Comparison of ENCODE assay signal across 8 cellular contexts in the genomic region with DNA sequence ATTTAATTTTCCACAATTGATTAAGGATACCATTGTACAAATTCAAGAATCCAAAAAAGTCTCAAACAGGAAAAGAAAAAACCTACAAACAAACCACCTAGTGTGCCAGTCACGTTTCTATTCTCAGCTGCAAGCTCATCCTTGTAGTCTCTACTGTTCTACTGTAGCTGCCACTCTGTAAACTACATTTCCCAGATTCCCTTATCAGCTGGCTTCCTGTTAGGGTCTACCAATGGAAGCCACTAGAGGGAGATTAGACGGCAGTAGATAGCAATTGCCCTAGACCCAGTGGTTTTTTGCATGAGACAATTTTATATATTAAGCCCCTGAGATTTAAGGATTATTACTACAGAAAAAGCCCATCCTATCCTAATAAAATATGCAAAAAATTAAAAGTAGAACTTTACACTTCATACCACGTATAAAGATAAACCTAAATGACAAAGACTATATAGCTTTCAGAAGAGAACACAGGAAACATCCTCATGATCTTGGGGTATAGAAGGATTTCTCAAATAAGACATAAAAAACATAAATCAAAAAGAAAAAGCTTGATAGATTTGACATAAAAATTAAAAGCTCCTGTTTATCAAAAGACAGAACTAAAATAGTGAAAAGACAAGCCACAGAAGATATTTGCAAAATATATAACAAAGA. TPM values are rescaled to one million over a fixed set of nuclear protein-coding genes. Genes with fewer than 3 reads are reported as not detected.
A peak's percentile ranks its signal among the peaks of the same experiment; 100 is the strongest.
DNase-seq lines count a peak whose midpoint lies in the region; ATAC-seq and TF ChIP-seq lines count a peak whose summit lies in the region.

No MANE protein-coding gene starts in this region.

- peaks cover 3% of the 10 kb centered on the region for H3K4me1 Mint-ChIP-seq in activated CD8-positive, alpha-beta T cell treated with anti-CD3 and anti-CD28 coated beads for 36 hours (ENCODE audit: low read depth)

- intact Hi-C loops in activated CD8-positive, alpha-beta T cell treated with anti-CD3 and anti-CD28 coated beads for 36 hours (cut with micrococcal nuclease), result no loop called here
- intact Hi-C loops in left cardiac atrium (cut with DNase I), result loop anchor here in 1 of 2 donors (5.0 to 10.0 kb wide), 2 partner anchors 37 to 125 kb away; partner anchors contain the start of genes IL3 and P4HA2
- intact Hi-C loops in sigmoid colon (cut with DNase I), result loop anchor here (5.0 kb wide), 1 partner anchor 177 kb away; the partner anchor contains the start of gene SLC22A5

- H3K27ac ChIP-seq in sigmoid colon, result peak overlapping the region in 1 of 4 donors; percentile 46

- no peak overlapping the region for H3K4me3 ChIP-seq in sigmoid colon

- no peaks in the 10 kb centered on the region for H3K27me3 ChIP-seq in sigmoid colon

- H3K27me3 Mint-ChIP-seq in activated CD8-positive, alpha-beta T cell treated with anti-CD3 and anti-CD28 coated beads for 36 hours, result peaks cover 6% of the 10 kb centered on the region

- H3K4me1 ChIP-seq in sigmoid colon, result no peaks in the 10 kb centered on the region

- no peak overlapping the region for H3K4me3 Mint-ChIP-seq in activated CD8-positive, alpha-beta T cell treated with anti-CD3 and anti-CD28 coated beads for 36 hours

- POLR2A ChIA-PET in activated CD8-positive, alpha-beta T cell treated with anti-CD3 and anti-CD28 coated beads for 36 hours (lab: Charles Lee), result interaction anchor here (0.7 to 1.0 kb wide), 4 partner anchors 11 to 305 kb away, joined by 3 read pairs; no protein-coding TSS in a partner anchor

- no peaks in the 10 kb centered on the region for H3K36me3 Mint-ChIP-seq in activated CD8-positive, alpha-beta T cell treated with anti-CD3 and anti-CD28 coated beads for 36 hours (ENCODE audit: low read depth)

- peak; percentile 69 for TF ChIP-seq CTCF in activated CD8-positive, alpha-beta T cell treated with anti-CD3 and anti-CD28 coated beads for 36 hours (IDR thresholded peaks at IDR 0.05)
- TF ChIP-seq CTCF in sigmoid colon (IDR thresholded peaks at IDR 0.05), result peak; percentile 14 to 84 (median 72)

- H3K9me3 Mint-ChIP-seq in activated CD8-positive, alpha-beta T cell treated with anti-CD3 and anti-CD28 coated beads for 36 hours, result no peaks in the 10 kb centered on the region

- H3K9me3 ChIP-seq in sigmoid colon, result no peaks in the 10 kb centered on the region

- peak; percentile 86 for DNase-seq in DMS114 treated with DMSO at 0.1 percent for 48 hours (lab: John Stamatoyannopoulos, UW; ENCODE audit: unreplicated experiment)
- peak; percentile 65 for DNase-seq in NCI-H345 (lab: John Stamatoyannopoulos, UW)
- DNase-seq in activated CD8-positive, alpha-beta T cell treated with anti-CD3 and anti-CD28 coated beads for 36 hours, result no peak
- no peak for DNase-seq in left cardiac atrium
- DNase-seq in sigmoid colon, result no peak
- no peak for DNase-seq in ecto neural progenitor cell (ENCODE audit: low spot score)

- no peak for TF ChIP-seq POLR2A in sigmoid colon (IDR thresholded peaks at IDR 0.05)

- WGBS in sigmoid colon, 2 donors, result 6 to 7% methylated on average over 3 of the region's 3 CpGs

- H3K36me3 ChIP-seq in sigmoid colon, result peaks cover 7 to 39% (median 19%) of the 10 kb centered on the region in 4 donors

- TF ChIP-seq EP300 in sigmoid colon (IDR thresholded peaks at IDR 0.05), result no peak

- CTCF ChIA-PET in activated CD8-positive, alpha-beta T cell treated with anti-CD3 and anti-CD28 coated beads for 36 hours (lab: Charles Lee), result interaction anchor here (0.7 to 3.8 kb wide), 32 partner anchors 9 to 310 kb away, joined by 3 to 50 read pairs (median 4); partner anchors contain the start of genes P4HA2 and SLC22A5

- ATAC-seq in GM19324 (IDR thresholded peaks at IDR 0.05; ENCODE audit: low FRiP score, unreplicated experiment) (peak; percentile 71), HG03378 (IDR thresholded peaks at IDR 0.05; ENCODE audit: unreplicated experiment) (peak; percentile 83), left cardiac atrium (peak; percentile 95 to 96)
- peak; percentile 99 for ATAC-seq in activated CD8-positive, alpha-beta T cell treated with anti-CD3 and anti-CD28 coated beads for 36 hours

- H3K27ac Mint-ChIP-seq in activated CD8-positive, alpha-beta T cell treated with anti-CD3 and anti-CD28 coated beads for 36 hours, result no peak overlapping the region

RNA-seq across cellular contexts. Expression of gene P4HA2, which starts 37.4 kb away (rescaled TPM):
- 10 to 100 TPM; 17.3 to 18.6 TPM for total RNA-seq in activated CD8-positive, alpha-beta T cell treated with anti-CD3 and anti-CD28 coated beads for 36 hours
- 10 to 100 TPM; 60.2 to 78.4 TPM for total RNA-seq in left cardiac atrium
- total RNA-seq in sigmoid colon, result 10 to 100 TPM; 23.9 to 35.2 (median 28.9) TPM
- 10 to 100 TPM in 2 of 3 donors, 1 to 10 TPM in 1; 4.2 to 24.8 (median 12.5) TPM for polyA plus RNA-seq in sigmoid colon

Comparison
In these comparisons a context has a peak if more than half of its experiments do, and no peak if none do; other contexts are left out.
1. DNase-seq: peak in DMS114 treated with DMSO at 0.1 percent for 48 hours (single experiment) and NCI-H345 (single experiment); none in activated CD8-positive, alpha-beta T cell treated with anti-CD3 and anti-CD28 coated beads for 36 hours (single experiment), left cardiac atrium (single experiment), sigmoid colon (single experiment) and ecto neural progenitor cell (single experiment).
2. Peak in every context shown above with its lines, with median percentiles within 50 percentile points of each other: ATAC-seq.